26 cellular contexts compared by ENCODE assay signal in the genomic region with DNA sequence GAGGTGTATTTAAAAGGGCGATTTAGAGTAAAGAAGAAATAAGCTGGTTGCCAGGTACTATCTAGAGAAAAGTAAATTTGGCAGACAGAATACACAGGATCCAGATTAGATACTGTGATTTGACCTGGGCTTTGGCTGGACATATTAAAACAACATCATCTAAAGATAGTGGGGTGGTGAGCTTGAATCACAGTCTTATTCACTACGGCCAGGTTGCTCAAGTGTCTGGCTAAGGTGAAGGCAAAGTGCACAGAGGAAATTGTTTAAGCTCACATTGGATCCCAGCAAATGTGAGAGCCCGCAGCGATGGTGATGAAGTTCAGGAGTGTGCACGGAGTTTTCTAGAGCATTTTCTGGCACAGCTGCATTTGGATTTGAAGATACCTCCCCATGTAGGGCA.
"Had no signal": no experiment of that assay in that cellular context is flagged by ENCODE, and none has a peak within 500 bp of the region (broad histone marks: within the 10 kb centered on the region; RNA-seq: fewer than 3 reads in every experiment).

No MANE protein-coding gene starts in this region.

- H3K27ac Mint-ChIP-seq: activated CD4-positive, alpha-beta memory T cell treated with anti-CD3 and anti-CD28 coated beads, Interleukin-2, amount 10 ng/mL, durations not matched to agents 7 days and 5 days; activated CD4-positive, alpha-beta T cell treated with anti-CD3 and anti-CD28 coated beads, Interleukin-2, amount 10 ng/mL, durations not matched to agents 24 days and 14 days; activated naive CD4-positive, alpha-beta T cell treated with anti-CD3 and anti-CD28 coated beads, Interleukin-2, amount 50 U/mL, for 24 hours; endodermal cell; natural killer cell treated with Interleukin-12 subunit alpha and Interleukin-12 subunit beta and Interleukin-15 and Interleukin-18, amount 100 ng/mL, for 72 hours; T-helper 17 cell had no signal

- ATAC-seq: gastroesophageal sphincter; left ventricle myocardium superior; natural killer cell treated with Interleukin-12 subunit alpha and Interleukin-12 subunit beta and Interleukin-15 and Interleukin-18, amount 100 ng/mL, for 72 hours; pancreas; right lobe of liver; T-helper 17 cell had no signal

- H3K27ac ChIP-seq: adrenal gland, breast epithelium, coronary artery, esophagus squamous epithelium, gastroesophageal sphincter, neutrophil, pancreas, right lobe of liver, skin epidermis, upper lobe of left lung had no signal

- H3K36me3 ChIP-seq: adrenal gland, ascending aorta, breast epithelium, esophagus squamous epithelium, gastroesophageal sphincter, neutrophil, pancreas, right lobe of liver, upper lobe of left lung had no signal

- DNase-seq: activated CD4-positive, alpha-beta memory T cell treated with anti-CD3 and anti-CD28 coated beads, Interleukin-2, amount 10 ng/mL, durations not matched to agents 7 days and 5 days; activated CD4-positive, alpha-beta T cell treated with anti-CD3 and anti-CD28 coated beads, Interleukin-2, amount 10 ng/mL, durations not matched to agents 24 days and 14 days; activated gamma-delta T cell; adrenal gland; endodermal cell; esophagus squamous epithelium; head of caudate nucleus; hypothalamus; left ventricle myocardium superior; mammary epithelial cell; midbrain; pancreas; right lobe of liver; stimulated activated CD4-positive, alpha-beta T cell treated with anti-CD3 and anti-CD28 coated beads, Interleukin-15, amount 100 ng/mL, for 24 hours; stimulated activated naive CD4-positive, alpha-beta T cell treated with Interleukin-2 at 50 U/mL for 16 hours; SW 1271; T-helper 17 cell; upper lobe of left lung had no signal

- H3K27me3 ChIP-seq: adrenal gland, ascending aorta, breast epithelium, esophagus squamous epithelium, gastroesophageal sphincter, neutrophil, pancreas, right lobe of liver, upper lobe of left lung had no signal

- H3K4me3 Mint-ChIP-seq: activated CD4-positive, alpha-beta memory T cell treated with anti-CD3 and anti-CD28 coated beads, Interleukin-2, amount 10 ng/mL, durations not matched to agents 7 days and 5 days; activated CD4-positive, alpha-beta T cell treated with anti-CD3 and anti-CD28 coated beads, Interleukin-2, amount 10 ng/mL, durations not matched to agents 24 days and 14 days; activated naive CD4-positive, alpha-beta T cell treated with anti-CD3 and anti-CD28 coated beads, Interleukin-2, amount 50 U/mL, for 24 hours; endodermal cell; natural killer cell treated with Interleukin-12 subunit alpha and Interleukin-12 subunit beta and Interleukin-15 and Interleukin-18, amount 100 ng/mL, for 72 hours; T-helper 17 cell had no signal

- H3K4me3 ChIP-seq: adrenal gland, breast epithelium, coronary artery, esophagus squamous epithelium, gastroesophageal sphincter, pancreas, right lobe of liver, skin epidermis, upper lobe of left lung had no signal

- FAIRE-seq: pancreas had no signal

- H3K4me1 ChIP-seq: adrenal gland, breast epithelium, esophagus squamous epithelium, gastroesophageal sphincter, pancreas, right lobe of liver, upper lobe of left lung had no signal

- H3K27me3 Mint-ChIP-seq: activated CD4-positive, alpha-beta memory T cell treated with anti-CD3 and anti-CD28 coated beads, Interleukin-2, amount 10 ng/mL, durations not matched to agents 7 days and 5 days; activated CD4-positive, alpha-beta T cell treated with anti-CD3 and anti-CD28 coated beads, Interleukin-2, amount 10 ng/mL, durations not matched to agents 24 days and 14 days; activated naive CD4-positive, alpha-beta T cell treated with anti-CD3 and anti-CD28 coated beads, Interleukin-2, amount 50 U/mL, for 24 hours; T-helper 17 cell had no signal

- H3K9me3 ChIP-seq: adrenal gland, ascending aorta, breast epithelium, esophagus squamous epithelium, gastroesophageal sphincter, neutrophil, pancreas, right lobe of liver, upper lobe of left lung had no signal

- H3K36me3 Mint-ChIP-seq: activated naive CD4-positive, alpha-beta T cell treated with anti-CD3 and anti-CD28 coated beads, Interleukin-2, amount 50 U/mL, for 24 hours had no signal

- H3K4me1 Mint-ChIP-seq: activated CD4-positive, alpha-beta memory T cell treated with anti-CD3 and anti-CD28 coated beads, Interleukin-2, amount 10 ng/mL, durations not matched to agents 7 days and 5 days; activated CD4-positive, alpha-beta T cell treated with anti-CD3 and anti-CD28 coated beads, Interleukin-2, amount 10 ng/mL, durations not matched to agents 24 days and 14 days; activated naive CD4-positive, alpha-beta T cell treated with anti-CD3 and anti-CD28 coated beads, Interleukin-2, amount 50 U/mL, for 24 hours; T-helper 17 cell had no signal

- H3K9me3 Mint-ChIP-seq: activated CD4-positive, alpha-beta memory T cell treated with anti-CD3 and anti-CD28 coated beads, Interleukin-2, amount 10 ng/mL, durations not matched to agents 7 days and 5 days; endodermal cell had no signal
